ENCODE assay signal across 8 cellular contexts in genomic region chr20:62651285-62652021, GRCh38. TPM values are rescaled to one million over a fixed set of nuclear protein-coding genes. Genes with fewer than 3 reads are reported as not detected.
DNase-seq lines count a peak whose midpoint lies in the region; ATAC-seq and TF ChIP-seq lines count a peak whose summit lies in the region.

No MANE protein-coding gene starts in this region.

- peak overlapping the region; percentile 31 for H4K5ac ChIP-seq in IMR-90 (ENCODE audit: low read depth, low read length)

- H4K8ac ChIP-seq in IMR-90 (ENCODE audit: low read depth in 2 of 2, low read length in 2 of 2) = peak overlapping the region; percentile 5 to 78; a peak in 3 of 4 replicates

- H2BK120ac ChIP-seq in IMR-90 (ENCODE audit: low read depth, low read length) = peak overlapping the region; percentile 77

- peaks cover 86 to 96% (median 95%) of the 10 kb centered on the region in 11 experiments for H4K20me1 ChIP-seq in BLaER1 treated with 17β-estradiol and CSF1 and Interleukin-3, amounts not matched to agents 10 nM and 100 nM
- no peaks in the 10 kb centered on the region for H4K20me1 ChIP-seq in IMR-90 (ENCODE audit: insufficient read depth, low read length)

- ATAC-seq in GM21381 (IDR thresholded peaks at IDR 0.05; ENCODE audit: unreplicated experiment) (peak; percentile 53), IMR-90 (ENCODE audit: low read depth) (no peak), natural killer cell (peak; percentile 62 to 73 (median 69)), thoracic aorta (ENCODE audit: insufficient number of reproducible peaks, low FRiP score, low read depth) (no peak)

- intact Hi-C loops in IMR-90 (cut with micrococcal nuclease) (no loop called here), natural killer cell (cut with micrococcal nuclease) (loop anchor here (5.0 kb wide), 1 partner anchor 34 kb away; no protein-coding TSS in a partner anchor)

- 52% methylated on average over 11 of the region's 24 CpGs; no CpG with 5 or more reads in 1 of the 2 experiments for WGBS in IMR-90 (ENCODE audit: extremely low coverage in 2 of 2, insufficient read length in 1 of 2), 2 experiments

- BruUV-seq in IMR-90 (replicated peaks; lab: Mats Ljungman, UMichigan) = no TSS peak

- H3K9me1 ChIP-seq in IMR-90 (ENCODE audit: insufficient read depth, low read length) = peaks cover 5% of the 10 kb centered on the region; the same call in 1 of the 2 replicates

- DNase-seq in IMR-90 = peak; percentile 49
- peak; percentile 71 for DNase-seq in activated CD4-positive, CD25-positive, alpha-beta regulatory T cell treated with anti-CD3 and anti-CD28 coated beads, Interleukin-2, amount 50 U/mL, for 72 hours
- peak; percentile 63 for DNase-seq in natural killer cell
- DNase-seq in thoracic aorta (ENCODE audit: low spot score) = no peak
- no peak for DNase-seq in GM03348 (ENCODE audit: low spot score)

- H3K4me1 ChIP-seq in BLaER1 treated with 17β-estradiol and CSF1 and Interleukin-3, amounts not matched to agents 10 nM and 100 nM = peaks cover 57 to 95% (median 80%) of the 10 kb centered on the region in 10 experiments
- H3K4me1 ChIP-seq in IMR-90 (ENCODE audit: control insufficient read depth, insufficient read depth, low read length) (peaks cover 13% of the 10 kb centered on the region; the same call in 1 of the 2 replicates), thoracic aorta (ENCODE audit: control insufficient read depth in 1 of 2, low read depth in 2 of 2) (peaks cover 10 to 16% of the 10 kb centered on the region in 2 donors)

- no peaks in the 10 kb centered on the region for H3K9me3 ChIP-seq in BLaER1 treated with 17β-estradiol and CSF1 and Interleukin-3, amounts not matched to agents 10 nM and 100 nM (replicated peaks in 1 of 11)
- no peaks in the 10 kb centered on the region for H3K9me3 ChIP-seq in IMR-90 (ENCODE audit: control insufficient read depth, insufficient read depth, low read length)
- H3K9me3 ChIP-seq in thoracic aorta = no peaks in the 10 kb centered on the region

- H2AK5ac ChIP-seq in IMR-90 (ENCODE audit: low read depth, low read length) = peak overlapping the region; percentile 54

- H3K36me3 Mint-ChIP-seq in natural killer cell = no peaks in the 10 kb centered on the region

- H3K4ac ChIP-seq in IMR-90 (ENCODE audit: low read depth, low read length) = peak overlapping the region; percentile 82

- H3K4me2 ChIP-seq in BLaER1 treated with 17β-estradiol and CSF1 and Interleukin-3, amounts not matched to agents 10 nM and 100 nM = peak overlapping the region; percentile 74 to 99 (median 85)
- no peak overlapping the region for H3K4me2 ChIP-seq in IMR-90 (ENCODE audit: low read depth, low read length)

- dilution Hi-C loops in IMR-90 (cut with HindIII; ENCODE audit: low sequenced_read_pairs, unreplicated experiment) = no loop called here

- no peak for TF ChIP-seq CTCF in IMR-90 (conservative IDR thresholded peaks at IDR 0.05; ENCODE audit: low read depth, low read length)
- no peak for TF ChIP-seq CTCF in natural killer cell (IDR thresholded peaks at IDR 0.05)
- no peak for TF ChIP-seq CTCF in thoracic aorta (IDR thresholded peaks at IDR 0.05)

- POLR2A ChIA-PET in IMR-90 (lab: Charles Lee; ENCODE audit: unreplicated experiment) = no interaction called here

- H3K4me3 Mint-ChIP-seq in natural killer cell = peak overlapping the region; percentile 91

- no peak for TF ChIP-seq RAD21 in IMR-90 (IDR thresholded peaks at IDR 0.05; ENCODE audit: low read length)

- peak overlapping the region; percentile 72 for H2BK20ac ChIP-seq in IMR-90 (ENCODE audit: low read depth, low read length)

- in situ Hi-C loops in IMR-90 (cut with MboI; ENCODE audit: low sequenced_read_pairs) = no loop called here

- H3K4me1 Mint-ChIP-seq in natural killer cell = peaks cover 19 to 20% of the 10 kb centered on the region in 2 donors

- CTCF ChIA-PET in IMR-90 (lab: Yijun Ruan, JAX) = no interaction called here

- peak overlapping the region in 2 of 10 experiments; percentile 25 to 40; a peak in 2 of 20 replicates for H3K4me3 ChIP-seq in BLaER1 treated with 17β-estradiol and CSF1 and Interleukin-3, amounts not matched to agents 10 nM and 100 nM
- H3K4me3 ChIP-seq in IMR-90 (ENCODE audit: insufficient read depth, low read depth, low read length) (no peak overlapping the region), thoracic aorta (peak overlapping the region; percentile 42)

- peaks cover 4 to 87% (median 49%) of the 10 kb centered on the region in 11 experiments for H3K36me3 ChIP-seq in BLaER1 treated with 17β-estradiol and CSF1 and Interleukin-3, amounts not matched to agents 10 nM and 100 nM
- H3K36me3 ChIP-seq in IMR-90 (ENCODE audit: control insufficient read depth, insufficient read depth, low read length) = no peaks in the 10 kb centered on the region
- no peaks in the 10 kb centered on the region for H3K36me3 ChIP-seq in thoracic aorta

- peak overlapping the region; percentile 19; the same call in 1 of the 2 replicates for H3K18ac ChIP-seq in IMR-90 (ENCODE audit: low read depth, low read length)

- peak overlapping the region in 10 of 11 experiments; percentile 26 to 71 (median 56); a peak in 18 of 22 replicates for H3K27ac ChIP-seq in BLaER1 treated with 17β-estradiol and CSF1 and Interleukin-3, amounts not matched to agents 10 nM and 100 nM
- H3K27ac ChIP-seq in IMR-90 (ENCODE audit: insufficient read depth, low read length) (peak overlapping the region; percentile 58), cingulate gyrus (ENCODE audit: low read depth, low read length) (peak overlapping the region; percentile 78), thoracic aorta (peak overlapping the region; percentile 42 to 77)

- H3K9me3 Mint-ChIP-seq in natural killer cell = no peaks in the 10 kb centered on the region

- peak overlapping the region; percentile 92 to 97 for H3K27ac Mint-ChIP-seq in natural killer cell

- peak overlapping the region; percentile 61; the same call in 1 of the 2 replicates for H3K14ac ChIP-seq in IMR-90 (replicated peaks; ENCODE audit: low read depth, low read length)

- H2BK5ac ChIP-seq in IMR-90 (ENCODE audit: low read depth, low read length, poor library complexity, severe bottlenecking) = peak overlapping the region; percentile 67

- no peak for TF ChIP-seq POLR2A in IMR-90 (IDR thresholded peaks at IDR 0.05; ENCODE audit: low read depth, low read length)

- peak overlapping the region; percentile 87 for H2AK9ac ChIP-seq in IMR-90 (replicated peaks; ENCODE audit: low read depth, low read length, poor library complexity)

- H3K79me1 ChIP-seq in IMR-90 (ENCODE audit: low read depth in 1 of 2, low read length in 2 of 2) = no peaks in the 10 kb centered on the region

- 0 out of 2 replicates have a peak overlapping the region, but pooled peaks have one; percentile 19 for H3K23ac ChIP-seq in IMR-90 (ENCODE audit: low read depth, low read length)

- H3K27me3 Mint-ChIP-seq in natural killer cell (ENCODE audit: low read depth in 2 of 2) = no peaks in the 10 kb centered on the region

- no peak overlapping the region for H3K56ac ChIP-seq in IMR-90 (ENCODE audit: extremely low read depth, insufficient read depth, low read length)

- H3K9ac ChIP-seq in BLaER1 treated with 17β-estradiol and CSF1 and Interleukin-3, amounts not matched to agents 10 nM and 100 nM = peak overlapping the region in 7 of 11 experiments; percentile 28 to 69 (median 40); a peak in 8 of 22 replicates
- H3K9ac ChIP-seq in IMR-90 (ENCODE audit: low read depth, low read length) = no peak overlapping the region

- peak overlapping the region; percentile 63; the same call in 1 of the 3 replicates for H2BK15ac ChIP-seq in IMR-90 (ENCODE audit: low read depth, low read length)

- peak overlapping the region; percentile 76 for H4K91ac ChIP-seq in IMR-90 (ENCODE audit: insufficient read depth, low read depth, low read length)

- no peaks in the 10 kb centered on the region for H3K27me3 ChIP-seq in BLaER1 treated with 17β-estradiol and CSF1 and Interleukin-3, amounts not matched to agents 10 nM and 100 nM
- H3K27me3 ChIP-seq in IMR-90 (ENCODE audit: control insufficient read depth, insufficient read depth, low read length) (no peaks in the 10 kb centered on the region), thoracic aorta (replicated peaks; ENCODE audit: insufficient read depth) (no peaks in the 10 kb centered on the region)

- H2AFZ ChIP-seq in IMR-90 (replicated peaks; ENCODE audit: low read length, poor library complexity) = peak overlapping the region; percentile 77

TF ChIP-seq in IMR-90, 13 proteins besides CTCF, POLR2A, EP300 and RAD21 (continues in another document):
- TF ChIP-seq MAZ (IDR thresholded peaks at IDR 0.05; ENCODE audit: borderline replicate concordance, low read depth, low read length) (no peak), FOS (IDR thresholded peaks at IDR 0.05; ENCODE audit: low read depth, low read length) (no peak), CHD1 (IDR thresholded peaks at IDR 0.05; ENCODE audit: low read depth, low read length) (no peak), NFE2L2 (IDR thresholded peaks at IDR 0.05; ENCODE audit: low read depth, low read length) (no peak), ELK1 (IDR thresholded peaks at IDR 0.05; ENCODE audit: borderline replicate concordance, low read depth, low read length) (no peak), CEBPB (IDR thresholded peaks at IDR 0.05; ENCODE audit: low read depth, low read length) (no peak), MAFK (IDR thresholded peaks at IDR 0.05; ENCODE audit: low read depth, low read length) (no peak), BHLHE40 (IDR thresholded peaks at IDR 0.05; ENCODE audit: low read depth, low read length) (no peak), RCOR1 (IDR thresholded peaks at IDR 0.05; ENCODE audit: insufficient replicate concordance, low read length) (no peak)

RNA-seq across cellular contexts. Expression of gene SLCO4A1, which starts 9.2 kb away (rescaled TPM):
- 0.56 and 0.72 TPM in 2 replicates for total RNA-seq in IMR-90 (2012; rRNA removed)
- polyA plus RNA-seq in IMR-90 (2012; rRNA removed) = 1.1 and 1.5 TPM in 2 replicates
- polyA plus RNA-seq in IMR-90 (2012; cell fraction: cytosol; rRNA removed) = 1.1 TPM in 2 replicates
- polyA plus RNA-seq in IMR-90 (2012; cell fraction: nucleus; rRNA removed; ENCODE audit: low replicate concordance) = 2.1 and 5.3 TPM in 2 replicates
- total RNA-seq in natural killer cell = 1 to 10 TPM in 2 of 3 donors, under 1 TPM in 1; 0.59 to 1.4 (median 1.1) TPM
- total RNA-seq in thoracic aorta = 10 to 100 TPM; 22.1 to 26.0 TPM

RNA-seq across cellular contexts. Expression of gene NTSR1, which starts 57.2 kb away (rescaled TPM):
- total RNA-seq in IMR-90 (2012; rRNA removed) (0.54 and 0.56 TPM in 2 replicates), natural killer cell (under 1 TPM in 2 of 3 donors, not detected in 1; 0.11 to 0.45 TPM), thoracic aorta (not detected)
- polyA plus RNA-seq in IMR-90 (2012; rRNA removed) = 1.8 and 2.3 TPM in 2 replicates
- 1.1 and 1.9 TPM in 2 replicates for polyA plus RNA-seq in IMR-90 (2012; cell fraction: cytosol; rRNA removed)
- polyA plus RNA-seq in IMR-90 (2012; cell fraction: nucleus; rRNA removed; ENCODE audit: low replicate concordance) = 1.2 and 2.9 TPM in 2 replicates

Comparison
In these comparisons a context has a peak if more than half of its experiments do, and no peak if none do; other contexts are left out.
1. ATAC-seq: peak in GM21381 (single experiment) and natural killer cell (3 of 3); none in IMR-90 (single experiment) and thoracic aorta (single experiment).
2. DNase-seq: peak in IMR-90 (single experiment), activated CD4-positive, CD25-positive, alpha-beta regulatory T cell treated with anti-CD3 and anti-CD28 coated beads, Interleukin-2, amount 50 U/mL, for 72 hours (single experiment) and natural killer cell (single experiment); none in thoracic aorta (single experiment) and GM03348 (single experiment).
3. RNA of gene SLCO4A1, which starts 9.2 kb away (total RNA-seq): 22.1 to 26.0 TPM in thoracic aorta; 0.59 to 1.4 TPM in natural killer cell and 0.56 to 0.72 TPM in IMR-90; every median in the first group is over 4 times any median in the second.
4. Peak in every context shown above with its lines, with median percentiles within 50 percentile points of each other: H3K27ac ChIP-seq.